In the genomic region with DNA sequence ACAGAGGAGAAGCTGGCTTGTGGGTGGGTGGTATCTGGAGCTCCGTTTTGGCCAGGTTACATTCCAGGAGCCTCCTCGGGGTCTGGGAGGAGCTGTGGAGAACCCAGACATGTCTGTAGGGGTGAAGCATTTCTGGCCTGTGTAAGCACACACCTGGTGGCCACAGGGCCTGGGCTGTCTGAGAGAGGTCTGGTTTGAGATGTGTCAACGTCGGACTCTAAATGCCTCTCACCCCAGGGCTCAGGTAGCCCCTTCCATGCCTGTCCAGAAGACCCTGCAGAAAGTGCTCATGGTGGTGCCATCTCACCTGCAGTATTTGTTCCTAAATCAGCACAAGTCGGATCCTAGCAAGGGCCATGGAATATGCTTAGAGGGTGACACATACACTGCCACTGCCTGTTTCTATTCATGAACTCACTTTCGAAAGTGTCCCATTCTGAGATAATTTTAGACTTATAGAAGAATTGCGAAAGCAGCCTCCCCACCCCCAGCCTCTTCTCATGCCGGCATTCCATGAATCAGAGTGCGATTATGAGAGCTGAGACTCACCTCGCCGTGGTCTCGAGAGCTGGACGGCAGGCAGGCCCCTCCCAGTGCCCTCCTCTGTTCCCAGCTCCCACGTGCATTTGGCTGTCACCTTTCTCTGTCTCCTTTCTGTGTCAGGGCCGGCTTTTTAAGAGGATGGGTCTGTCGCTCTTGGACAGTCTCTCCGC, we compare ENCODE assay signal across 18 cellular contexts.
DNase-seq lines count a peak whose midpoint lies in the region; ATAC-seq and TF ChIP-seq lines count a peak whose summit lies in the region.
"Had no signal": no experiment of that assay in that cellular context is flagged by ENCODE, and none has a peak within 500 bp of the region (broad histone marks: within the 10 kb centered on the region; RNA-seq: fewer than 3 reads in every experiment).

No MANE protein-coding gene starts in this region.

- H3K9ac ChIP-seq in IMR-90 (ENCODE audit: low read depth, low read length) (no peak overlapping the region), mesenchymal stem cell (ENCODE audit: low read length) (no peak overlapping the region)

- H2BK12ac ChIP-seq in mesenchymal stem cell (ENCODE audit: low read length in 2 of 2), result no peak overlapping the region

- H3K4me3 ChIP-seq in IMR-90 (ENCODE audit: insufficient read depth, low read depth, low read length) (no peak overlapping the region), gastrocnemius medialis (no peak overlapping the region), mesenchymal stem cell (ENCODE audit: insufficient read depth in 1 of 2, low read depth in 1 of 2, low read length in 2 of 2) (no peak overlapping the region)
- H3K4me3 ChIP-seq: GM12878, mucosa of descending colon, SJSA1, tibial nerve had no signal

- H3K4me2 ChIP-seq in IMR-90 (ENCODE audit: low read depth, low read length) (0 out of 2 replicates have a peak overlapping the region, but pooled peaks have one; percentile 9), mesenchymal stem cell (ENCODE audit: low read length, poor library complexity, severe bottlenecking) (no peak overlapping the region)

- H3K9me1 ChIP-seq in IMR-90 (ENCODE audit: insufficient read depth, low read length), result no peaks in the 10 kb centered on the region

- H3K9me3 ChIP-seq in IMR-90 (ENCODE audit: control insufficient read depth, insufficient read depth, low read length) (no peaks in the 10 kb centered on the region), gastrocnemius medialis (no peaks in the 10 kb centered on the region), mesenchymal stem cell (ENCODE audit: control insufficient read depth, low read length) (no peaks in the 10 kb centered on the region)
- H3K9me3 ChIP-seq: mucosa of descending colon, SJSA1 had no signal

- 0 out of 2 replicates have a peak overlapping the region, but pooled peaks have one; percentile 5 for H3K4ac ChIP-seq in IMR-90 (ENCODE audit: low read depth, low read length)
- H3K4ac ChIP-seq in mesenchymal stem cell (ENCODE audit: low read depth in 1 of 2, low read length in 2 of 2), result no peak overlapping the region

- in situ Hi-C loops in IMR-90 (cut with MboI; ENCODE audit: low sequenced_read_pairs), result no loop called here
- in situ Hi-C loops in gastrocnemius medialis (cut with MboI; ENCODE audit: low sequenced_read_pairs in 4 of 4), result no loop called here

- TF ChIP-seq CTCF in IMR-90 (conservative IDR thresholded peaks at IDR 0.05; ENCODE audit: low read depth, low read length), result no peak
- TF ChIP-seq CTCF in gastrocnemius medialis (IDR thresholded peaks at IDR 0.05 in 4 of 5, conservative IDR thresholded peaks at IDR 0.05 in 1 of 5), result no peak

- DNase-seq in IMR-90 (peak; percentile 65), amniotic epithelial cell (ENCODE audit: low read depth) (peak; percentile 82), hepatic stellate cell (ENCODE audit: low spot score) (peak; percentile 8), gastrocnemius medialis (peak; percentile 46 to 85), sciatic nerve (ENCODE audit: low spot score) (no peak), mesenchymal stem cell (no peak)
- DNase-seq: activated CD8-positive, alpha-beta T cell treated with anti-CD3 and anti-CD28 coated beads for 36 hours; C1 segment of cervical spinal cord; dermis blood vessel endothelial cell; DND-41; mucosa of descending colon; NCI-H1092 treated with DMSO at 0.1 percent for 48 hours; NCI-H2171 had no signal

- H3K79me1 ChIP-seq in IMR-90 (ENCODE audit: low read depth in 1 of 2, low read length in 2 of 2) (no peaks in the 10 kb centered on the region), mesenchymal stem cell (replicated peaks; ENCODE audit: low read length, poor library complexity, severe bottlenecking) (no peaks in the 10 kb centered on the region)

- H2BK15ac ChIP-seq in IMR-90 (ENCODE audit: low read depth, low read length) (no peak overlapping the region), mesenchymal stem cell (ENCODE audit: low read depth, poor library complexity, severe bottlenecking) (no peak overlapping the region)

- H3K56ac ChIP-seq in IMR-90 (ENCODE audit: extremely low read depth, insufficient read depth, low read length), result no peak overlapping the region

- H3K27me3 ChIP-seq in IMR-90 (ENCODE audit: control insufficient read depth, insufficient read depth, low read length) (peaks cover 4% of the 10 kb centered on the region), gastrocnemius medialis (no peaks in the 10 kb centered on the region), mesenchymal stem cell (ENCODE audit: control insufficient read depth in 1 of 2, insufficient read depth in 1 of 2, low read length in 2 of 2) (peaks cover 28 to 35% of the 10 kb centered on the region in 2 experiments)
- H3K27me3 ChIP-seq: SJSA1, tibial nerve had no signal

- H2BK20ac ChIP-seq in IMR-90 (ENCODE audit: low read depth, low read length), result peak overlapping the region; percentile 22; the same call in 1 of the 2 replicates

- H4K8ac ChIP-seq in IMR-90 (ENCODE audit: low read depth in 2 of 2, low read length in 2 of 2) (no peak overlapping the region; a peak in 1 of 4 replicates), mesenchymal stem cell (ENCODE audit: low read length) (no peak overlapping the region)

- dilution Hi-C loops in IMR-90 (cut with HindIII; ENCODE audit: low sequenced_read_pairs, unreplicated experiment), result no loop called here

- no peaks in the 10 kb centered on the region for H3K36me3 ChIP-seq in IMR-90 (ENCODE audit: control insufficient read depth, insufficient read depth, low read length)
- H3K36me3 ChIP-seq in gastrocnemius medialis, result no peaks in the 10 kb centered on the region
- H3K36me3 ChIP-seq in mesenchymal stem cell (ENCODE audit: control insufficient read depth in 1 of 2, insufficient read depth in 2 of 2, low read depth in 1 of 2, low read length in 2 of 2), result no peaks in the 10 kb centered on the region
- H3K36me3 ChIP-seq: SJSA1, tibial nerve had no signal

- no peak overlapping the region for H2BK120ac ChIP-seq in IMR-90 (ENCODE audit: low read depth, low read length)
- H2BK120ac ChIP-seq in mesenchymal stem cell (ENCODE audit: low read depth, low read length), result no peak overlapping the region

- BruUV-seq in IMR-90 (replicated peaks; lab: Mats Ljungman, UMichigan), result no TSS peak

- H2BK5ac ChIP-seq in IMR-90 (ENCODE audit: low read depth, low read length, poor library complexity, severe bottlenecking), result no peak overlapping the region
- H2BK5ac ChIP-seq in mesenchymal stem cell (ENCODE audit: low read depth, low read length, poor library complexity, severe bottlenecking), result no peak overlapping the region

- no peaks in the 10 kb centered on the region for H4K20me1 ChIP-seq in IMR-90 (ENCODE audit: insufficient read depth, low read length)

- CTCF ChIA-PET in IMR-90 (lab: Yijun Ruan, JAX), result no interaction called here

- no peak overlapping the region for H3K14ac ChIP-seq in IMR-90 (replicated peaks; ENCODE audit: low read depth, low read length)
- no peak overlapping the region for H3K14ac ChIP-seq in mesenchymal stem cell (ENCODE audit: low read length in 2 of 2)

- peaks cover 7% of the 10 kb centered on the region for H3K4me1 ChIP-seq in IMR-90 (ENCODE audit: control insufficient read depth, insufficient read depth, low read length)
- H3K4me1 ChIP-seq in gastrocnemius medialis, result peaks cover under 1 to 3% of the 10 kb centered on the region in 2 donors
- H3K4me1 ChIP-seq in mesenchymal stem cell (ENCODE audit: control insufficient read depth, insufficient read depth, low read depth, low read length), result peaks cover 2% of the 10 kb centered on the region
- H3K4me1 ChIP-seq: SJSA1 had no signal

- 80% methylated on average over 3 of the region's 17 CpGs; no CpG with 5 or more reads in 1 of the 2 experiments for WGBS in IMR-90 (ENCODE audit: extremely low coverage in 2 of 2, insufficient read length in 1 of 2), 2 experiments
- 83% methylated on average over 17 of the region's 17 CpGs for WGBS in mesenchymal stem cell

- H3K18ac ChIP-seq in IMR-90 (ENCODE audit: low read depth, low read length) (no peak overlapping the region; the same call in 1 of the 2 replicates), mesenchymal stem cell (ENCODE audit: low read depth in 1 of 2, low read length in 2 of 2) (no peak overlapping the region)

- POLR2A ChIA-PET in IMR-90 (lab: Charles Lee; ENCODE audit: unreplicated experiment), result no interaction called here

- no peak for TF ChIP-seq RAD21 in IMR-90 (IDR thresholded peaks at IDR 0.05; ENCODE audit: low read length)

- H2AK5ac ChIP-seq in IMR-90 (ENCODE audit: low read depth, low read length) (no peak overlapping the region), mesenchymal stem cell (ENCODE audit: low read length, severe bottlenecking) (no peak overlapping the region)

- H2AFZ ChIP-seq in IMR-90 (replicated peaks; ENCODE audit: low read length, poor library complexity) (peak overlapping the region; percentile 55), mesenchymal stem cell (ENCODE audit: low read depth, low read length) (no peak overlapping the region)

- H3K27ac ChIP-seq in IMR-90 (ENCODE audit: insufficient read depth, low read length) (no peak overlapping the region), gastrocnemius medialis (peak overlapping the region; percentile 45 to 72 (median 63)), mesenchymal stem cell (ENCODE audit: low read length, poor library complexity, severe bottlenecking) (no peak overlapping the region)
- H3K27ac ChIP-seq: SJSA1 had no signal

- H4K5ac ChIP-seq in IMR-90 (ENCODE audit: low read depth, low read length), result no peak overlapping the region

- H3K23ac ChIP-seq in IMR-90 (ENCODE audit: low read depth, low read length), result no peak overlapping the region
- no peak overlapping the region for H3K23ac ChIP-seq in mesenchymal stem cell (ENCODE audit: low read length in 2 of 2)

- peak overlapping the region; percentile 20 for H2AK9ac ChIP-seq in IMR-90 (replicated peaks; ENCODE audit: low read depth, low read length, poor library complexity)

- intact Hi-C loops in IMR-90 (cut with micrococcal nuclease) (no loop called here), gastrocnemius medialis (cut with DNase I; ENCODE audit: low total_unique reads) (loop anchor here (2.0 kb wide), 1 partner anchor 33 kb away; no protein-coding TSS in a partner anchor), sciatic nerve (cut with DNase I) (no loop called here)

- H4K91ac ChIP-seq in IMR-90 (ENCODE audit: insufficient read depth, low read depth, low read length) (no peak overlapping the region; the same call in 1 of the 2 replicates), mesenchymal stem cell (ENCODE audit: low read length) (no peak overlapping the region)

- ATAC-seq in IMR-90 (ENCODE audit: low read depth) (peak; percentile 80), gastrocnemius medialis (peak; percentile 87 to 91), sciatic nerve (no peak), HG02970 (IDR thresholded peaks at IDR 0.05; ENCODE audit: low FRiP score, unreplicated experiment) (no peak), GM18858 (IDR thresholded peaks at IDR 0.05; ENCODE audit: unreplicated experiment) (no peak)
- ATAC-seq: activated CD8-positive, alpha-beta T cell treated with anti-CD3 and anti-CD28 coated beads for 36 hours; GM12878; mucosa of descending colon had no signal

- TF ChIP-seq POLR2A in IMR-90 (IDR thresholded peaks at IDR 0.05; ENCODE audit: low read depth, low read length) (no peak), gastrocnemius medialis (IDR thresholded peaks at IDR 0.05) (no peak)

Comparison
In these comparisons a context has a peak if more than half of its experiments do, and no peak if none do; other contexts are left out.
1. ATAC-seq: peak in IMR-90 (single experiment) and gastrocnemius medialis (2 of 2); none in sciatic nerve (single experiment), HG02970 (single experiment) and GM18858 (single experiment).
2. DNase-seq: peak in IMR-90 (single experiment), amniotic epithelial cell (single experiment), hepatic stellate cell (single experiment) and gastrocnemius medialis (2 of 2); none in sciatic nerve (single experiment) and mesenchymal stem cell (single experiment).
3. H3K27ac ChIP-seq: peak in gastrocnemius medialis (4 of 4); none in IMR-90 (single experiment) and mesenchymal stem cell (single experiment).